1 cellular context compared by ENCODE assay signal in genomic region chr2:109395487-109396337, GRCh38.
TF ChIP-seq lines count a peak whose summit lies in the region.

No MANE protein-coding gene starts in this region.

TF ChIP-seq in GM12878, 131 proteins besides CTCF, POLR2A, EP300 and RAD21 (continued from another document):
- TF ChIP-seq BCL3 (IDR thresholded peaks at IDR 0.05; ENCODE audit: borderline replicate concordance, insufficient read depth, low read depth, low read length, poor library complexity, severe bottlenecking) (no peak), YY1 (IDR thresholded peaks at IDR 0.05; ENCODE audit: low read depth, low read length) (no peak), TBL1XR1 (IDR thresholded peaks at IDR 0.05; ENCODE audit: low read depth, low read length) (no peak)
